25 cellular contexts compared by ENCODE assay signal in genomic region chr7:135648235-135648634, GRCh38.
"Had no signal": no experiment of that assay in that cellular context is flagged by ENCODE, and none has a peak within 500 bp of the region (broad histone marks: within the 10 kb centered on the region; RNA-seq: fewer than 3 reads in every experiment).

No MANE protein-coding gene starts in this region.

- FAIRE-seq: colon, frontal cortex, kidney had no signal

- ATAC-seq: foreskin keratinocyte; gastroesophageal sphincter; heart left ventricle; left cardiac atrium; left lung; left ventricle myocardium superior; lower lobe of right lung; naive thymus-derived CD4-positive, alpha-beta T cell had no signal

- H3K27me3 Mint-ChIP-seq: naive thymus-derived CD4-positive, alpha-beta T cell had no signal

- H3K4me1 Mint-ChIP-seq: immature natural killer cell had no signal

- H3K27me3 ChIP-seq: dorsolateral prefrontal cortex, esophagus muscularis mucosa, foreskin keratinocyte, gastroesophageal sphincter, heart left ventricle, hepatocyte, left lung had no signal

- H3K4me3 ChIP-seq: coronary artery, dorsolateral prefrontal cortex, esophagus muscularis mucosa, gastroesophageal sphincter, heart left ventricle, hepatocyte, left lung, lower lobe of right lung had no signal

- H3K4me1 ChIP-seq: foreskin keratinocyte, gastroesophageal sphincter, left lung, lower lobe of right lung had no signal

- H3K27ac ChIP-seq: coronary artery, epithelial cell of prostate, esophagus muscularis mucosa, foreskin keratinocyte, gastroesophageal sphincter, heart left ventricle, hepatocyte, left lung, lower lobe of right lung had no signal

- H3K27ac Mint-ChIP-seq: immature natural killer cell, mesothelial cell of epicardium had no signal

- H2AFZ ChIP-seq: hepatocyte had no signal

- H3K4me3 Mint-ChIP-seq: immature natural killer cell; mesothelial cell of epicardium; naive thymus-derived CD4-positive, alpha-beta T cell had no signal

- H3K9me3 ChIP-seq: esophagus muscularis mucosa, gastroesophageal sphincter, heart left ventricle, left lung, lower lobe of right lung had no signal

- H3K9me3 Mint-ChIP-seq: immature natural killer cell; mesothelial cell of epicardium; naive thymus-derived CD4-positive, alpha-beta T cell had no signal

- H3K79me2 ChIP-seq: hepatocyte had no signal

- H3K4me2 ChIP-seq: hepatocyte had no signal

- DNase-seq: dermis blood vessel endothelial cell; dorsolateral prefrontal cortex; effector CD4-positive, alpha-beta T cell; effector memory CD4-positive, alpha-beta T cell; erythroblast; foreskin keratinocyte; heart left ventricle; hypothalamus; immature natural killer cell; islet precursor cell; kidney; left cardiac atrium; left lung; left ventricle myocardium superior; lower lobe of right lung; mesenchymal stem cell; naive thymus-derived CD4-positive, alpha-beta T cell had no signal
